ENCODE assay signal across 19 cellular contexts in the genomic region with DNA sequence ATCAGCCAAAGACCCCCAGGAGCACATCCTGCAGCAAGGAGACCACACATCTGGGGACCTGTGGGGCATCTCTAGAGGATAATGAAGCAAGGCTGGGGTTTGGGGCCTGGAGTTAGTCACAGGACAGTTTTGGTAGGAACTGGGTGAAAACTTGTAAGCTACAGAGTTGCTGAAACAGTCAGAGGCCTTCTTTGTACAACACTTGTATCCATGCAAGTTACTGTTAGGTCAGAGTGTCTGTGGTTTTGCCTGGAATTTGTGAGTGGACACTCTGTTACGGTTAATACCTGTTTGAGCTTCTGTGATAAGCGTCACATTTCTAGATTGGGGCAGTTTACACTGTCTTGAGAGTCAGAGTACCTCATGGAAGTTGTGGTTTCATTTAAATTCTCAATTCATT. TPM values are rescaled to one million over a fixed set of nuclear protein-coding genes. Genes with fewer than 3 reads are reported as not detected.
A peak's percentile ranks its signal among the peaks of the same experiment; 100 is the strongest.
DNase-seq lines count a peak whose midpoint lies in the region; ATAC-seq and TF ChIP-seq lines count a peak whose summit lies in the region.
"Had no signal": no experiment of that assay in that cellular context is flagged by ENCODE, and none has a peak within 500 bp of the region (broad histone marks: within the 10 kb centered on the region; RNA-seq: fewer than 3 reads in every experiment).

No MANE protein-coding gene starts in this region.

- no peaks in the 10 kb centered on the region for H4K20me1 ChIP-seq in mammary epithelial cell (ENCODE audit: insufficient read depth, low read length)

- H3K27me3 ChIP-seq in mammary epithelial cell (ENCODE audit: insufficient read depth, low read length), result no peaks in the 10 kb centered on the region
- H3K27me3 ChIP-seq in muscle layer of colon (ENCODE audit: control insufficient read depth in 1 of 2, insufficient read depth in 2 of 2, low read length in 2 of 2), result no peaks in the 10 kb centered on the region
- H3K27me3 ChIP-seq in transverse colon, result no peaks in the 10 kb centered on the region
- H3K27me3 ChIP-seq in brain microvascular endothelial cell (replicated peaks), result no peaks in the 10 kb centered on the region
- H3K27me3 ChIP-seq: colonic mucosa had no signal

- H3K4me3 Mint-ChIP-seq in activated T-helper 2 cell treated with anti-CD3 and anti-CD28 coated beads, Interferon-gamma antibody, Interleukin-2, Interleukin-4, amounts not matched to agents 10 μg/mL and 5 μg/mL and 100 μg/mL, durations not matched to agents 14 hours and 24 hours and 36 hours (ENCODE audit: low read depth), result no peak overlapping the region
- H3K4me3 Mint-ChIP-seq: activated naive CD8-positive, alpha-beta T cell treated with anti-CD3 and anti-CD28 coated beads, Interleukin-2, amount 50 U/mL, for 24 hours; activated T-cell treated with anti-CD3 and anti-CD28 coated beads, Interleukin-2, amount 50 U/mL, for 4 hours had no signal

- H3K4me3 ChIP-seq in mammary epithelial cell (replicated peaks in 1 of 3; ENCODE audit: insufficient read depth in 1 of 3, low read depth in 2 of 3, low read length in 3 of 3) (peak overlapping the region in 1 of 3 experiments; percentile 20), muscle layer of colon (ENCODE audit: low read depth in 1 of 2, low read length in 2 of 2) (no peak overlapping the region), transverse colon (no peak overlapping the region), brain microvascular endothelial cell (ENCODE audit: low read depth, low read length) (no peak overlapping the region)
- H3K4me3 ChIP-seq: colonic mucosa, psoas muscle had no signal

- no peaks in the 10 kb centered on the region for H3K9me3 ChIP-seq in mammary epithelial cell (replicated peaks; ENCODE audit: insufficient read depth, low read length)
- H3K9me3 ChIP-seq in muscle layer of colon (ENCODE audit: low read length), result no peaks in the 10 kb centered on the region
- H3K9me3 ChIP-seq in transverse colon, result no peaks in the 10 kb centered on the region
- H3K9me3 ChIP-seq: colonic mucosa, psoas muscle had no signal

- TF ChIP-seq EP300 in transverse colon (IDR thresholded peaks at IDR 0.05; ENCODE audit: low read depth), result no peak

- H3K4me1 ChIP-seq in mammary epithelial cell (ENCODE audit: insufficient read depth, low read length) (peaks cover 34% of the 10 kb centered on the region), muscle layer of colon (ENCODE audit: insufficient read depth, low read length) (peaks cover 59% of the 10 kb centered on the region), transverse colon (peaks cover 11 to 37% (median 19%) of the 10 kb centered on the region in 4 donors)
- H3K4me1 ChIP-seq: colonic mucosa had no signal

- DNase-seq in OCI-M1 (lab: John Stamatoyannopoulos, UW) (peak; percentile 13), mammary epithelial cell (peak; percentile 46), transverse colon (no peak), brain microvascular endothelial cell (no peak), amygdala (lab: John Stamatoyannopoulos, UW) (no peak)
- no peak for DNase-seq in activated T-helper 2 cell treated with anti-CD3 and anti-CD28 coated beads, Interferon-gamma antibody, Interleukin-2, Interleukin-4, amounts not matched to agents 10 μg/mL and 5 μg/mL and 100 μg/mL, durations not matched to agents 14 hours and 24 hours and 36 hours (ENCODE audit: low spot score)
- DNase-seq: activated CD4-positive, alpha-beta T cell treated with anti-CD3 and anti-CD28 coated beads, Interleukin-2, amount 50 U/mL, for 48 hours; activated naive CD8-positive, alpha-beta T cell treated with anti-CD3 and anti-CD28 coated beads, Interleukin-2, amount 50 U/mL, for 24 hours; activated T-cell treated with anti-CD3 and anti-CD28 coated beads, Interleukin-2, amount 50 U/mL, for 4 hours; colonic mucosa; erythroblast; hypothalamus; left colon; NCI-H187 treated with DMSO at 0.1 percent for 48 hours; NCI-H524; PC-3; psoas muscle had no signal

- H3K27me3 Mint-ChIP-seq in activated T-helper 2 cell treated with anti-CD3 and anti-CD28 coated beads, Interferon-gamma antibody, Interleukin-2, Interleukin-4, amounts not matched to agents 10 μg/mL and 5 μg/mL and 100 μg/mL, durations not matched to agents 14 hours and 24 hours and 36 hours (ENCODE audit: low read depth), result no peaks in the 10 kb centered on the region
- H3K27me3 Mint-ChIP-seq: activated naive CD8-positive, alpha-beta T cell treated with anti-CD3 and anti-CD28 coated beads, Interleukin-2, amount 50 U/mL, for 24 hours had no signal

- CTCF ChIA-PET in mammary epithelial cell (lab: Charles Lee; ENCODE audit: low non-redundant PET), result interaction anchor here (0.6 kb wide), 1 partner anchor 22 kb away, joined by 9 read pairs; no protein-coding TSS in a partner anchor

- H3K27ac ChIP-seq in mammary epithelial cell (ENCODE audit: insufficient read depth, low read depth, low read length), result peak overlapping the region; percentile 99
- H3K27ac ChIP-seq in muscle layer of colon (ENCODE audit: low read depth, low read length), result peak overlapping the region; percentile 62
- peak overlapping the region; percentile 58 to 83 (median 69) for H3K27ac ChIP-seq in transverse colon
- H3K27ac ChIP-seq in brain microvascular endothelial cell, result no peak overlapping the region
- H3K27ac ChIP-seq: colonic mucosa, psoas muscle had no signal

- H3K36me3 ChIP-seq in mammary epithelial cell (ENCODE audit: insufficient read depth, low read length), result no peaks in the 10 kb centered on the region
- H3K36me3 ChIP-seq in muscle layer of colon (ENCODE audit: insufficient read depth, low read length), result no peaks in the 10 kb centered on the region
- H3K36me3 ChIP-seq in transverse colon, result no peaks in the 10 kb centered on the region
- no peaks in the 10 kb centered on the region for H3K36me3 ChIP-seq in brain microvascular endothelial cell (replicated peaks)
- H3K36me3 ChIP-seq: colonic mucosa had no signal

- no peak for ATAC-seq in GM18498 (IDR thresholded peaks at IDR 0.05; ENCODE audit: unreplicated experiment)
- ATAC-seq: activated naive CD8-positive, alpha-beta T cell treated with anti-CD3 and anti-CD28 coated beads, Interleukin-2, amount 50 U/mL, for 24 hours; activated T-cell treated with anti-CD3 and anti-CD28 coated beads, Interleukin-2, amount 50 U/mL, for 4 hours; left colon; PC-3; psoas muscle had no signal

- no peak overlapping the region for H3K27ac Mint-ChIP-seq in activated T-helper 2 cell treated with anti-CD3 and anti-CD28 coated beads, Interferon-gamma antibody, Interleukin-2, Interleukin-4, amounts not matched to agents 10 μg/mL and 5 μg/mL and 100 μg/mL, durations not matched to agents 14 hours and 24 hours and 36 hours
- H3K27ac Mint-ChIP-seq: activated naive CD8-positive, alpha-beta T cell treated with anti-CD3 and anti-CD28 coated beads, Interleukin-2, amount 50 U/mL, for 24 hours had no signal

- H3K9ac ChIP-seq in mammary epithelial cell (ENCODE audit: insufficient read depth, low read length) (no peak overlapping the region), muscle layer of colon (ENCODE audit: low read length) (no peak overlapping the region)

- peak overlapping the region; percentile 4 for H2AFZ ChIP-seq in mammary epithelial cell (ENCODE audit: low read depth, low read length)

- TF ChIP-seq POLR2A in transverse colon (IDR thresholded peaks at IDR 0.05), result no peak

- in situ Hi-C loops in mammary epithelial cell (cut with MboI; ENCODE audit: low sequenced_read_pairs in 2 of 2), result no loop called here
- in situ Hi-C loops in transverse colon (cut with MboI; ENCODE audit: low pct_ligation_motif_present in 1 of 4, low pct_unique_long_range_greater_than_20kb in 1 of 4, low sequenced_read_pairs in 3 of 4), result loop anchor here in 1 of 4 donors (10.0 kb wide), 1 partner anchor 130 kb away; no protein-coding TSS in a partner anchor
- in situ Hi-C loops in brain microvascular endothelial cell (cut with HindIII; ENCODE audit: low pct_ligation_motif_present, low sequenced_read_pairs), result no loop called here

- H3K36me3 Mint-ChIP-seq in activated T-helper 2 cell treated with anti-CD3 and anti-CD28 coated beads, Interferon-gamma antibody, Interleukin-2, Interleukin-4, amounts not matched to agents 10 μg/mL and 5 μg/mL and 100 μg/mL, durations not matched to agents 14 hours and 24 hours and 36 hours (ENCODE audit: low read depth), result no peaks in the 10 kb centered on the region

- no peaks in the 10 kb centered on the region for H3K9me3 Mint-ChIP-seq in activated T-helper 2 cell treated with anti-CD3 and anti-CD28 coated beads, Interferon-gamma antibody, Interleukin-2, Interleukin-4, amounts not matched to agents 10 μg/mL and 5 μg/mL and 100 μg/mL, durations not matched to agents 14 hours and 24 hours and 36 hours
- H3K9me3 Mint-ChIP-seq: activated naive CD8-positive, alpha-beta T cell treated with anti-CD3 and anti-CD28 coated beads, Interleukin-2, amount 50 U/mL, for 24 hours; activated T-cell treated with anti-CD3 and anti-CD28 coated beads, Interleukin-2, amount 50 U/mL, for 4 hours had no signal

- no peaks in the 10 kb centered on the region for H3K4me1 Mint-ChIP-seq in activated T-helper 2 cell treated with anti-CD3 and anti-CD28 coated beads, Interferon-gamma antibody, Interleukin-2, Interleukin-4, amounts not matched to agents 10 μg/mL and 5 μg/mL and 100 μg/mL, durations not matched to agents 14 hours and 24 hours and 36 hours (ENCODE audit: low read depth)
- H3K4me1 Mint-ChIP-seq: activated naive CD8-positive, alpha-beta T cell treated with anti-CD3 and anti-CD28 coated beads, Interleukin-2, amount 50 U/mL, for 24 hours had no signal

- no peak for TF ChIP-seq CTCF in mammary epithelial cell (conservative IDR thresholded peaks at IDR 0.05 in 1 of 2, IDR thresholded peaks at IDR 0.05 in 1 of 2; ENCODE audit: extremely low read depth in 1 of 2, insufficient read depth in 1 of 2, low read depth in 1 of 2, low read length in 2 of 2)
- no peak for TF ChIP-seq CTCF in transverse colon (IDR thresholded peaks at IDR 0.05)
- no peak for TF ChIP-seq CTCF in brain microvascular endothelial cell (IDR thresholded peaks at IDR 0.05; ENCODE audit: low read depth, low read length, missing control alignments)

- intact Hi-C loops in mammary epithelial cell (cut with micrococcal nuclease) (loop anchor here (5.0 to 10.0 kb wide), 3 partner anchors 127 to 370 kb away; no protein-coding TSS in a partner anchor), transverse colon (cut with DNase I; ENCODE audit: low total_unique reads) (loop anchor here (10.0 kb wide), 1 partner anchor 110 kb away; no protein-coding TSS in a partner anchor)
- intact Hi-C loops in activated T-helper 2 cell treated with anti-CD3 and anti-CD28 coated beads, Interferon-gamma antibody, Interleukin-2, Interleukin-4, amounts not matched to agents 10 μg/mL and 5 μg/mL and 100 μg/mL, durations not matched to agents 14 hours and 24 hours and 36 hours (cut with micrococcal nuclease), result no loop called here

- dilution Hi-C loops in mammary epithelial cell (cut with HindIII; ENCODE audit: low sequenced_read_pairs), result no loop called here

- no peaks in the 10 kb centered on the region for H3K79me2 ChIP-seq in mammary epithelial cell (ENCODE audit: insufficient read depth, low read length)

- 94% methylated on average over 2 of the region's 2 CpGs for WGBS in mammary epithelial cell (ENCODE audit: low coverage, missing lambda C conversion rate)
- WGBS in transverse colon (ENCODE audit: low coverage in 1 of 2), 2 donors, result 98% methylated on average over 2 of the region's 2 CpGs; no CpG with 5 or more reads in 1 of the 2 donors

- peak overlapping the region; percentile 70 for H3K4me2 ChIP-seq in mammary epithelial cell (ENCODE audit: insufficient read depth, low read depth, low read length)

- no TSS peak for BruUV-seq in mammary epithelial cell (replicated peaks; lab: Mats Ljungman, UMichigan)

RNA-seq across cellular contexts. Expression of gene ASPN, which starts 22.6 kb away (rescaled TPM):
- total RNA-seq in mammary epithelial cell (under 1 TPM in 1 of 2 donors, not detected in 1; 0.17 TPM), transverse colon (100 to 1,000 TPM in 1 of 4 donors, 1 to 10 TPM in 3; 1.5 to 102 (median 3.9) TPM)
- not detected for polyA plus RNA-seq in mammary epithelial cell
- not detected for polyA minus RNA-seq in mammary epithelial cell
- not detected in 2 replicates for total RNA-seq in activated T-helper 2 cell treated with anti-CD3 and anti-CD28 coated beads, Interferon-gamma antibody, Interleukin-2, Interleukin-4, amounts not matched to agents 10 μg/mL and 5 μg/mL and 100 μg/mL, durations not matched to agents 14 hours and 24 hours and 36 hours
- total RNA-seq: activated T-cell treated with anti-CD3 and anti-CD28 coated beads, Interleukin-2, amount 50 U/mL, for 4 hours; PC-3 had no signal

RNA-seq across cellular contexts. Expression of gene ECM2, which starts 30.9 kb away (rescaled TPM):
- total RNA-seq in mammary epithelial cell (1 to 10 TPM; 1.3 to 2.1 TPM), transverse colon (1 to 10 TPM in 3 of 4 donors, under 1 TPM in 1; 0.37 to 7.2 (median 3.1) TPM)
- 0.56 TPM for polyA plus RNA-seq in mammary epithelial cell
- polyA minus RNA-seq in mammary epithelial cell, result not detected
- total RNA-seq in activated T-helper 2 cell treated with anti-CD3 and anti-CD28 coated beads, Interferon-gamma antibody, Interleukin-2, Interleukin-4, amounts not matched to agents 10 μg/mL and 5 μg/mL and 100 μg/mL, durations not matched to agents 14 hours and 24 hours and 36 hours, result not detected in 2 replicates
- total RNA-seq: activated T-cell treated with anti-CD3 and anti-CD28 coated beads, Interleukin-2, amount 50 U/mL, for 4 hours; PC-3 had no signal

Comparison
In these comparisons a context has a peak if more than half of its experiments do, and no peak if none do; other contexts are left out.
1. DNase-seq: peak in OCI-M1 (single experiment) and mammary epithelial cell (single experiment); none in transverse colon (single experiment), activated T-helper 2 cell treated with anti-CD3 and anti-CD28 coated beads, Interferon-gamma antibody, Interleukin-2, Interleukin-4, amounts not matched to agents 10 μg/mL and 5 μg/mL and 100 μg/mL, durations not matched to agents 14 hours and 24 hours and 36 hours (single experiment), brain microvascular endothelial cell (single experiment) and amygdala (0 of 56).